9 cellular contexts compared by ENCODE assay signal in genomic region chr9:111992523-111992922, GRCh38.
DNase-seq lines count a peak whose midpoint lies in the region; ATAC-seq and TF ChIP-seq lines count a peak whose summit lies in the region.
"Had no signal": no experiment of that assay in that cellular context is flagged by ENCODE, and none has a peak within 500 bp of the region (broad histone marks: within the 10 kb centered on the region; RNA-seq: fewer than 3 reads in every experiment).

No MANE protein-coding gene starts in this region.

- ATAC-seq in GM21381 (IDR thresholded peaks at IDR 0.05; ENCODE audit: unreplicated experiment) (peak; percentile 86), HG03521 (IDR thresholded peaks at IDR 0.05; ENCODE audit: unreplicated experiment) (peak; percentile 91), Right ventricle myocardium inferior (no peak), T-helper 17 cell (no peak), left ventricle myocardium superior (no peak)

- TF ChIP-seq POLR2A in uterus (IDR thresholded peaks at IDR 0.05): no peak

- peaks cover 18% of the 10 kb centered on the region for H3K4me1 Mint-ChIP-seq in T-helper 17 cell

- no peak overlapping the region for H3K4me3 Mint-ChIP-seq in T-helper 17 cell
- H3K4me3 Mint-ChIP-seq: central memory CD8-positive, alpha-beta T cell had no signal

- intact Hi-C loops in Right ventricle myocardium inferior (cut with DNase I) (no loop called here), uterus (cut with DNase I; ENCODE audit: low total_unique reads) (no loop called here), left ventricle myocardium superior (cut with micrococcal nuclease) (no loop called here)

- no peak overlapping the region for H3K27ac ChIP-seq in brain microvascular endothelial cell
- H3K27ac ChIP-seq in uterus: no peak overlapping the region

- no peaks in the 10 kb centered on the region for H3K36me3 Mint-ChIP-seq in T-helper 17 cell (ENCODE audit: low read depth)

- H3K36me3 ChIP-seq in brain microvascular endothelial cell (replicated peaks) (no peaks in the 10 kb centered on the region), uterus (no peaks in the 10 kb centered on the region)

- no peak overlapping the region for H3K27ac Mint-ChIP-seq in T-helper 17 cell

- TF ChIP-seq CTCF in brain microvascular endothelial cell (IDR thresholded peaks at IDR 0.05; ENCODE audit: low read depth, low read length, missing control alignments) (no peak), uterus (IDR thresholded peaks at IDR 0.05) (no peak)

- H3K9me3 ChIP-seq in uterus: no peaks in the 10 kb centered on the region
- no peaks in the 10 kb centered on the region for H3K9me3 ChIP-seq in T-helper 17 cell (ENCODE audit: control insufficient read depth, low read length, poor library complexity, severe bottlenecking)

- in situ Hi-C loops in brain microvascular endothelial cell (cut with HindIII; ENCODE audit: low pct_ligation_motif_present, low sequenced_read_pairs): no loop called here

- DNase-seq in GM03348 (ENCODE audit: low spot score): peak; percentile 38
- peak; percentile 52 for DNase-seq in brain microvascular endothelial cell
- DNase-seq in Right ventricle myocardium inferior (ENCODE audit: missing footprints): no peak
- no peak for DNase-seq in uterus
- no peak for DNase-seq in T-helper 17 cell
- no peak for DNase-seq in left ventricle myocardium superior

- H3K27me3 Mint-ChIP-seq in T-helper 17 cell: no peaks in the 10 kb centered on the region
- H3K27me3 Mint-ChIP-seq: central memory CD8-positive, alpha-beta T cell had no signal

- H3K4me1 ChIP-seq in uterus: no peaks in the 10 kb centered on the region

- H3K27me3 ChIP-seq in brain microvascular endothelial cell (replicated peaks) (no peaks in the 10 kb centered on the region), uterus (no peaks in the 10 kb centered on the region)

- H3K4me3 ChIP-seq in brain microvascular endothelial cell (ENCODE audit: low read depth, low read length) (no peak overlapping the region), uterus (no peak overlapping the region)

Comparison
In these comparisons a context has a peak if more than half of its experiments do, and no peak if none do; other contexts are left out.
1. DNase-seq: peak in GM03348 (single experiment) and brain microvascular endothelial cell (single experiment); none in Right ventricle myocardium inferior (single experiment), uterus (0 of 2), T-helper 17 cell (0 of 3) and left ventricle myocardium superior (single experiment).
2. ATAC-seq: peak in GM21381 (single experiment) and HG03521 (single experiment); none in Right ventricle myocardium inferior (single experiment), T-helper 17 cell (single experiment) and left ventricle myocardium superior (single experiment).